ENCODE assay signal across 8 cellular contexts in genomic region chr7:139618482-139619366, GRCh38.
A peak's percentile ranks its signal among the peaks of the same experiment; 100 is the strongest.
DNase-seq lines count a peak whose midpoint lies in the region; TF ChIP-seq lines count a peak whose summit lies in the region.

No MANE protein-coding gene starts in this region.

- no peak overlapping the region for H3K27ac Mint-ChIP-seq in activated naive CD4-positive, alpha-beta T cell treated with anti-CD3 and anti-CD28 coated beads, Interleukin-2, amount 10 ng/mL, durations not matched to agents 7 days and 5 days

- H3K4me3 ChIP-seq in NT2/D1 (ENCODE audit: insufficient read length, low read depth) (no peak overlapping the region), hepatocyte (no peak overlapping the region)

- CTCF ChIA-PET in activated naive CD4-positive, alpha-beta T cell treated with anti-CD3 and anti-CD28 coated beads, Interleukin-2, amount 10 ng/mL, durations not matched to agents 7 days and 5 days (lab: Charles Lee), result interaction anchor here (0.5 to 6.2 kb wide), 23 partner anchors 10 to 1613 kb away, joined by 3 to 46 read pairs (median 5); no protein-coding TSS in a partner anchor

- H3K4me1 Mint-ChIP-seq in activated naive CD4-positive, alpha-beta T cell treated with anti-CD3 and anti-CD28 coated beads, Interleukin-2, amount 10 ng/mL, durations not matched to agents 7 days and 5 days, result peaks cover 9% of the 10 kb centered on the region

- H3K9me3 ChIP-seq in NT2/D1 (ENCODE audit: insufficient read depth, low read length), result no peaks in the 10 kb centered on the region
- no peaks in the 10 kb centered on the region for H3K9me3 ChIP-seq in hepatocyte (ENCODE audit: low read depth)

- H4K20me1 ChIP-seq in hepatocyte (ENCODE audit: insufficient read depth, poor library complexity, severe bottlenecking), result no peaks in the 10 kb centered on the region

- H3K9ac ChIP-seq in NT2/D1 (ENCODE audit: insufficient read length, low read depth), result no peak overlapping the region

- H3K9me3 Mint-ChIP-seq in activated naive CD4-positive, alpha-beta T cell treated with anti-CD3 and anti-CD28 coated beads, Interleukin-2, amount 10 ng/mL, durations not matched to agents 7 days and 5 days, result no peaks in the 10 kb centered on the region

- H3K27me3 Mint-ChIP-seq in activated naive CD4-positive, alpha-beta T cell treated with anti-CD3 and anti-CD28 coated beads, Interleukin-2, amount 10 ng/mL, durations not matched to agents 7 days and 5 days, result no peaks in the 10 kb centered on the region

- no peak overlapping the region for H3K4me3 Mint-ChIP-seq in activated naive CD4-positive, alpha-beta T cell treated with anti-CD3 and anti-CD28 coated beads, Interleukin-2, amount 10 ng/mL, durations not matched to agents 7 days and 5 days

- in situ Hi-C loops in GM13976 (cut with MboI; ENCODE audit: low sequenced_read_pairs, unreplicated experiment), result no loop called here

- no peak overlapping the region for H3K4me2 ChIP-seq in hepatocyte

- WGBS in hepatocyte (ENCODE audit: low lambda C conversion rate, missing lambda C conversion rate), result 90% methylated on average over 10 of the region's 10 CpGs

- H3K27ac ChIP-seq in hepatocyte, result no peak overlapping the region

- DNase-seq in activated gamma-delta T cell treated with Interleukin-2 at 50 U/mL for 16 hours (peak; percentile 45), activated gamma-delta T cell (lab: John Stamatoyannopoulos, UW) (no peak), NT2/D1 (ENCODE audit: low read depth, low spot score) (peak; percentile 28), hepatocyte (ENCODE audit: low spot score) (peak; percentile 24), GM13976 (ENCODE audit: low spot score) (no peak), GM19240 (ENCODE audit: insufficient read length, low spot score) (no peak)
- DNase-seq in activated naive CD4-positive, alpha-beta T cell treated with anti-CD3 and anti-CD28 coated beads, Interleukin-2, amount 10 ng/mL, durations not matched to agents 7 days and 5 days, result peak; percentile 73
- peak; percentile 45 for DNase-seq in stimulated activated CD4-positive, alpha-beta T cell treated with anti-CD3 and anti-CD28 coated beads, Interleukin-4, amount 100 ng/mL, for 24 hours

- TF ChIP-seq CTCF in hepatocyte (IDR thresholded peaks at IDR 0.05; ENCODE audit: poor library complexity) (peak; percentile 45), GM13976 (IDR thresholded peaks at IDR 0.05; ENCODE audit: borderline replicate concordance, control extremely low read depth, extremely low read depth, insufficient read depth, missing control alignments) (no peak)

- H3K27me3 ChIP-seq in NT2/D1 (ENCODE audit: insufficient read depth, insufficient read length) (no peaks in the 10 kb centered on the region), hepatocyte (no peaks in the 10 kb centered on the region)

- no peaks in the 10 kb centered on the region for H3K4me1 ChIP-seq in NT2/D1 (ENCODE audit: insufficient read depth, insufficient read length)
- no peaks in the 10 kb centered on the region for H3K4me1 ChIP-seq in hepatocyte (ENCODE audit: insufficient read depth)

- H3K36me3 Mint-ChIP-seq in activated naive CD4-positive, alpha-beta T cell treated with anti-CD3 and anti-CD28 coated beads, Interleukin-2, amount 10 ng/mL, durations not matched to agents 7 days and 5 days, result peaks cover 7% of the 10 kb centered on the region

- no peaks in the 10 kb centered on the region for H3K9me2 ChIP-seq in hepatocyte (replicated peaks; ENCODE audit: insufficient read depth)

- H3K79me2 ChIP-seq in hepatocyte, result no peaks in the 10 kb centered on the region

- H3K36me3 ChIP-seq in NT2/D1 (ENCODE audit: insufficient read depth, insufficient read length, low read length) (peaks cover 4% of the 10 kb centered on the region), hepatocyte (replicated peaks; ENCODE audit: insufficient read depth, low read depth) (no peaks in the 10 kb centered on the region)

- H2AFZ ChIP-seq in hepatocyte, result no peak overlapping the region

Comparison
In these comparisons a context has a peak if more than half of its experiments do, and no peak if none do; other contexts are left out.
1. DNase-seq: peak in activated gamma-delta T cell treated with Interleukin-2 at 50 U/mL for 16 hours (single experiment), NT2/D1 (single experiment), activated naive CD4-positive, alpha-beta T cell treated with anti-CD3 and anti-CD28 coated beads, Interleukin-2, amount 10 ng/mL, durations not matched to agents 7 days and 5 days (single experiment), hepatocyte (single experiment) and stimulated activated CD4-positive, alpha-beta T cell treated with anti-CD3 and anti-CD28 coated beads, Interleukin-4, amount 100 ng/mL, for 24 hours (single experiment); none in activated gamma-delta T cell (single experiment), GM13976 (single experiment) and GM19240 (single experiment).